Comparison of ENCODE assay signal across 1 cellular context in the genomic region with DNA sequence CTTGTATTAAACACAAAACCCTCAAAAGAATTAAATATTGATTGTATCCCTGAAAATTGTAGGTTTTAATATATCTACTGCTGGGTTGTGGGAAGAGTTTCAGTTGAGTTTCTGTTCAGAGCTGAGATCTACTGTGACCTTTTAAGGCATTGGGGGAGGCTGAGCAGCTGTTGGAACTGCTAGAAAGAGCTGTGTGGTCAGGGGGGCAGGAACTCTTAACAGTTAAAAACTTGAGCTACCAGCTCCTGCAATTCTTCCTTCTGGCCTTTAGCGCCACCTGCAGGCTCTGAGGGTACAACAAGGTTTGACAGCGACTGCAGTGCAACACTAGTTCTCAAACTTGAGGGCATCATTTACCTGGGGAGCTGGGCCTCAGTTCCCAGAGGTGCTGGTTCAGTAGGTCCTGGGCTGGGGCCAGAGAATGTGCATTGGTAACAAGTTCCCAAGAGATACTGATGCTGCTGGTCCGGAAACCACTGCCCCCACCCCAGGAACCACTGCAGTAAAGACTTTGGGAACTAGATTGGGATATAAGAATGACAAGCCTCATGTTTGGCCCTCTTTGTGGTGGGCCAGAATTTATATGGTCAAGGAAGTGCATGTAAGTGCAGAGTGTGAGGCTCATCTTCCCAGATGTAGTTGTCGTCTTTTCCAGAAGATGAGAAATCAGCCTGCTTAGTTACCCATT.
A peak's percentile ranks its signal among the peaks of the same experiment; 100 is the strongest.
TF ChIP-seq lines count a peak whose summit lies in the region.

No MANE protein-coding gene starts in this region.

TF ChIP-seq in GM12878, 131 proteins besides CTCF, POLR2A, EP300 and RAD21 (continued from another document):
- TF ChIP-seq, protein P1, sequence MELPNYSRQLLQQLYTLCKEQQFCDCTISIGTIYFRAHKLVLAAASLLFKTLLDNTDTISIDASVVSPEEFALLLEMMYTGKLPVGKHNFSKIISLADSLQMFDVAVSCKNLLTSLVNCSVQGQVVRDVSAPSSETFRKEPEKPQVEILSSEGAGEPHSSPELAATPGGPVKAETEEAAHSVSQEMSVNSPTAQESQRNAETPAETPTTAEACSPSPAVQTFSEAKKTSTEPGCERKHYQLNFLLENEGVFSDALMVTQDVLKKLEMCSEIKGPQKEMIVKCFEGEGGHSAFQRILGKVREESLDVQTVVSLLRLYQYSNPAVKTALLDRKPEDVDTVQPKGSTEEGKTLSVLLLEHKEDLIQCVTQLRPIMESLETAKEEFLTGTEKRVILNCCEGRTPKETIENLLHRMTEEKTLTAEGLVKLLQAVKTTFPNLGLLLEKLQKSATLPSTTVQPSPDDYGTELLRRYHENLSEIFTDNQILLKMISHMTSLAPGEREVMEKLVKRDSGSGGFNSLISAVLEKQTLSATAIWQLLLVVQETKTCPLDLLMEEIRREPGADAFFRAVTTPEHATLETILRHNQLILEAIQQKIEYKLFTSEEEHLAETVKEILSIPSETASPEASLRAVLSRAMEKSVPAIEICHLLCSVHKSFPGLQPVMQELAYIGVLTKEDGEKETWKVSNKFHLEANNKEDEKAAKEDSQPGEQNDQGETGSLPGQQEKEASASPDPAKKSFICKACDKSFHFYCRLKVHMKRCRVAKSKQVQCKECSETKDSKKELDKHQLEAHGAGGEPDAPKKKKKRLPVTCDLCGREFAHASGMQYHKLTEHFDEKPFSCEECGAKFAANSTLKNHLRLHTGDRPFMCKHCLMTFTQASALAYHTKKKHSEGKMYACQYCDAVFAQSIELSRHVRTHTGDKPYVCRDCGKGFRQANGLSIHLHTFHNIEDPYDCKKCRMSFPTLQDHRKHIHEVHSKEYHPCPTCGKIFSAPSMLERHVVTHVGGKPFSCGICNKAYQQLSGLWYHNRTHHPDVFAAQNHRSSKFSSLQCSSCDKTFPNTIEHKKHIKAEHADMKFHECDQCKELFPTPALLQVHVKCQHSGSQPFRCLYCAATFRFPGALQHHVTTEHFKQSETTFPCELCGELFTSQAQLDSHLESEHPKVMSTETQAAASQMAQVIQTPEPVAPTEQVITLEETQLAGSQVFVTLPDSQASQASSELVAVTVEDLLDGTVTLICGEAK (IDR thresholded peaks at IDR 0.05; ENCODE audit: borderline replicate concordance): no peak
- TF ChIP-seq NR2F1 (conservative IDR thresholded peaks at IDR 0.05): peak; percentile 94
- TF ChIP-seq, protein P2, sequence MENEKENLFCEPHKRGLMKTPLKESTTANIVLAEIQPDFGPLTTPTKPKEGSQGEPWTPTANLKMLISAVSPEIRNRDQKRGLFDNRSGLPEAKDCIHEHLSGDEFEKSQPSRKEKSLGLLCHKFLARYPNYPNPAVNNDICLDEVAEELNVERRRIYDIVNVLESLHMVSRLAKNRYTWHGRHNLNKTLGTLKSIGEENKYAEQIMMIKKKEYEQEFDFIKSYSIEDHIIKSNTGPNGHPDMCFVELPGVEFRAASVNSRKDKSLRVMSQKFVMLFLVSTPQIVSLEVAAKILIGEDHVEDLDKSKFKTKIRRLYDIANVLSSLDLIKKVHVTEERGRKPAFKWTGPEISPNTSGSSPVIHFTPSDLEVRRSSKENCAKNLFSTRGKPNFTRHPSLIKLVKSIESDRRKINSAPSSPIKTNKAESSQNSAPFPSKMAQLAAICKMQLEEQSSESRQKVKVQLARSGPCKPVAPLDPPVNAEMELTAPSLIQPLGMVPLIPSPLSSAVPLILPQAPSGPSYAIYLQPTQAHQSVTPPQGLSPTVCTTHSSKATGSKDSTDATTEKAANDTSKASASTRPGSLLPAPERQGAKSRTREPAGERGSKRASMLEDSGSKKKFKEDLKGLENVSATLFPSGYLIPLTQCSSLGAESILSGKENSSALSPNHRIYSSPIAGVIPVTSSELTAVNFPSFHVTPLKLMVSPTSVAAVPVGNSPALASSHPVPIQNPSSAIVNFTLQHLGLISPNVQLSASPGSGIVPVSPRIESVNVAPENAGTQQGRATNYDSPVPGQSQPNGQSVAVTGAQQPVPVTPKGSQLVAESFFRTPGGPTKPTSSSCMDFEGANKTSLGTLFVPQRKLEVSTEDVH (IDR thresholded peaks at IDR 0.05; ENCODE audit: low read depth, partially characterized antibody): no peak
- TF ChIP-seq HDGF (IDR thresholded peaks at IDR 0.05): no peak
- TF ChIP-seq MXI1 (IDR thresholded peaks at IDR 0.05; ENCODE audit: low read depth, low read length): peak; percentile 45; the same call in 1 of the 2 replicates
- TF ChIP-seq YBX1 (IDR thresholded peaks at IDR 0.05): no peak
- no peak for TF ChIP-seq ZNF217 (IDR thresholded peaks at IDR 0.05)
- TF ChIP-seq RELA (IDR thresholded peaks at IDR 0.05; ENCODE audit: borderline replicate concordance, partially characterized antibody): no peak
- TF ChIP-seq IRF4 (IDR thresholded peaks at IDR 0.05; ENCODE audit: low read depth, low read length): peak; percentile 82
- TF ChIP-seq PAX5 (IDR thresholded peaks at IDR 0.05; ENCODE audit: borderline replicate concordance, low read depth, low read length): 0 out of 2 replicates have a peak, but pooled peaks have one; percentile 5
- TF ChIP-seq, protein P3, sequence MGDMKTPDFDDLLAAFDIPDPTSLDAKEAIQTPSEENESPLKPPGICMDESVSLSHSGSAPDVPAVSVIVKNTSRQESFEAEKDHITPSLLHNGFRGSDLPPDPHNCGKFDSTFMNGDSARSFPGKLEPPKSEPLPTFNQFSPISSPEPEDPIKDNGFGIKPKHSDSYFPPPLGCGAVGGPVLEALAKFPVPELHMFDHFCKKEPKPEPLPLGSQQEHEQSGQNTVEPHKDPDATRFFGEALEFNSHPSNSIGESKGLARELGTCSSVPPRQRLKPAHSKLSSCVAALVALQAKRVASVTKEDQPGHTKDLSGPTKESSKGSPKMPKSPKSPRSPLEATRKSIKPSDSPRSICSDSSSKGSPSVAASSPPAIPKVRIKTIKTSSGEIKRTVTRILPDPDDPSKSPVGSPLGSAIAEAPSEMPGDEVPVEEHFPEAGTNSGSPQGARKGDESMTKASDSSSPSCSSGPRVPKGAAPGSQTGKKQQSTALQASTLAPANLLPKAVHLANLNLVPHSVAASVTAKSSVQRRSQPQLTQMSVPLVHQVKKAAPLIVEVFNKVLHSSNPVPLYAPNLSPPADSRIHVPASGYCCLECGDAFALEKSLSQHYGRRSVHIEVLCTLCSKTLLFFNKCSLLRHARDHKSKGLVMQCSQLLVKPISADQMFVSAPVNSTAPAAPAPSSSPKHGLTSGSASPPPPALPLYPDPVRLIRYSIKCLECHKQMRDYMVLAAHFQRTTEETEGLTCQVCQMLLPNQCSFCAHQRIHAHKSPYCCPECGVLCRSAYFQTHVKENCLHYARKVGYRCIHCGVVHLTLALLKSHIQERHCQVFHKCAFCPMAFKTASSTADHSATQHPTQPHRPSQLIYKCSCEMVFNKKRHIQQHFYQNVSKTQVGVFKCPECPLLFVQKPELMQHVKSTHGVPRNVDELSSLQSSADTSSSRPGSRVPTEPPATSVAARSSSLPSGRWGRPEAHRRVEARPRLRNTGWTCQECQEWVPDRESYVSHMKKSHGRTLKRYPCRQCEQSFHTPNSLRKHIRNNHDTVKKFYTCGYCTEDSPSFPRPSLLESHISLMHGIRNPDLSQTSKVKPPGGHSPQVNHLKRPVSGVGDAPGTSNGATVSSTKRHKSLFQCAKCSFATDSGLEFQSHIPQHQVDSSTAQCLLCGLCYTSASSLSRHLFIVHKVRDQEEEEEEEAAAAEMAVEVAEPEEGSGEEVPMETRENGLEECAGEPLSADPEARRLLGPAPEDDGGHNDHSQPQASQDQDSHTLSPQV (IDR thresholded peaks at IDR 0.05): 0 out of 2 replicates have a peak, but pooled peaks have one; percentile 12
